ENCODE assay signal across 9 cellular contexts in genomic region chr12:123893276-123893675, GRCh38.
"Had no signal": no experiment of that assay in that cellular context is flagged by ENCODE, and none has a peak within 500 bp of the region (broad histone marks: within the 10 kb centered on the region; RNA-seq: fewer than 3 reads in every experiment).

No MANE protein-coding gene starts in this region.

- H3K27ac ChIP-seq: GM23248, HL-60 had no signal

- ATAC-seq: HCT116, K562 had no signal

- DNase-seq: GM23248, GOT3, H7, HFFc6, IMR-90 had no signal

- H3K36me3 ChIP-seq: HAP-1 had no signal

- H3K4me1 ChIP-seq: HAP-1 had no signal

- H3K4me3 ChIP-seq: GM23248, HAP-1, K562 had no signal

- H3K9ac ChIP-seq: GM23248 had no signal

- H2AFZ ChIP-seq: GM23248 had no signal

- H3K9me3 ChIP-seq: HAP-1 had no signal

- FAIRE-seq: K562 had no signal
